10 cellular contexts compared by ENCODE assay signal in the genomic region with DNA sequence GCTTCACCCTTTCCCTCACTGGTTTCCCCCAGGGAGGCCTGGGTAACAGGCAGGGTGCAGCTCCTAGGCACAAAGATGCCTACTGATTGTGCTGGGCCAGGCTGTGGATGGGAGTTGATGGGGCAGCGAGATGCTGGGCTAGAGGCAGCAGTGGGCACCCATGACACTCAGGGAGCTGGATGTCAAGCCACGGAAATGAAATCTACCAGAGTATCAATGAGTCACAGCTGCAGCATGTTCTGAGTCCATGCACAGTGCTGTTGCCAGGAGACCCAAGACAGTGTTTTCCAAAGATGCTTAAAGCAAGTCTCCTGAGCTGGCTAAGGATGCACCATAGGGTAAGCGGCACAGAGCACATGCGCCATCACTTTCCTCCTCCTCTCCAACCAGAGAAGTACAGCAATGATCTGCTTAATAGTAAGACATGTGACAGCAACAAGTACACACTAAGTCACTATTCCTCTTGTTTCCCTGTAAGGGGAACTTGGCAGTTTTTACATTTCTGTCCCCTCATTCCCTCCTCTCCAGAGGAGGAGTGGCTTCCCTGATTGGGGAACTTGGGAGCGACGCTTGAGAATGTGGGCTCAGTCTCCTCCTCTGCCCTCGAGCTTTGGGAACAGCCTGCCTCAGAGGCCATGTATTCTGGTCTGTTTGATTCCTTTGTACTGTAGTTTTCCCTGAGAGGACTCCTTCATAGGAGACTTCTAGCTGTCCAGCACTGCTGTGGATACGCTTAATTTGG. TPM values are rescaled to one million over a fixed set of nuclear protein-coding genes. Genes with fewer than 3 reads are reported as not detected.
A peak's percentile ranks its signal among the peaks of the same experiment; 100 is the strongest.
DNase-seq lines count a peak whose midpoint lies in the region; ATAC-seq and TF ChIP-seq lines count a peak whose summit lies in the region.
"Had no signal": no experiment of that assay in that cellular context is flagged by ENCODE, and none has a peak within 500 bp of the region (broad histone marks: within the 10 kb centered on the region; RNA-seq: fewer than 3 reads in every experiment).

No MANE protein-coding gene starts in this region.

- peaks cover 0 to 4% (median 0%) of the 10 kb centered on the region in 3 donors for H3K9me3 Mint-ChIP-seq in IgD-negative memory B cell
- peaks cover 0 to 1% of the 10 kb centered on the region in 2 donors for H3K9me3 Mint-ChIP-seq in effector memory CD8-positive, alpha-beta T cell
- H3K9me3 Mint-ChIP-seq in natural killer cell treated with Interleukin-12 subunit alpha and Interleukin-12 subunit beta and Interleukin-15 and Interleukin-18, amount 100 ng/mL, for 72 hours = no peaks in the 10 kb centered on the region

- no peaks in the 10 kb centered on the region for H3K27me3 Mint-ChIP-seq in IgD-negative memory B cell
- H3K27me3 Mint-ChIP-seq in effector memory CD8-positive, alpha-beta T cell = no peaks in the 10 kb centered on the region
- no peaks in the 10 kb centered on the region for H3K27me3 Mint-ChIP-seq in natural killer cell treated with Interleukin-12 subunit alpha and Interleukin-12 subunit beta and Interleukin-15 and Interleukin-18, amount 100 ng/mL, for 72 hours

- ATAC-seq in effector memory CD8-positive, alpha-beta T cell (replicated peaks) = no peak
- ATAC-seq in natural killer cell treated with Interleukin-12 subunit alpha and Interleukin-12 subunit beta and Interleukin-15 and Interleukin-18, amount 100 ng/mL, for 72 hours = peak in 1 of 2 donors; percentile 63
- ATAC-seq in GM18909 (IDR thresholded peaks at IDR 0.05; ENCODE audit: poor library complexity, unreplicated experiment) (no peak), HG03196 (IDR thresholded peaks at IDR 0.05; ENCODE audit: unreplicated experiment) (no peak)

- H3K36me3 Mint-ChIP-seq in IgD-negative memory B cell = peaks cover 3% of the 10 kb centered on the region
- peaks cover 8% of the 10 kb centered on the region for H3K36me3 Mint-ChIP-seq in effector memory CD8-positive, alpha-beta T cell (ENCODE audit: insufficient read depth)
- H3K36me3 Mint-ChIP-seq in natural killer cell treated with Interleukin-12 subunit alpha and Interleukin-12 subunit beta and Interleukin-15 and Interleukin-18, amount 100 ng/mL, for 72 hours = no peaks in the 10 kb centered on the region

- no peaks in the 10 kb centered on the region for H3K36me3 ChIP-seq in BE2C
- no peaks in the 10 kb centered on the region for H3K36me3 ChIP-seq in H7 (replicated peaks; ENCODE audit: control insufficient read depth, insufficient read depth, low read length)
- H3K36me3 ChIP-seq: spleen, tibial nerve had no signal

- H3K4me3 Mint-ChIP-seq in IgD-negative memory B cell = peak overlapping the region in 1 of 4 donors; percentile 5
- H3K4me3 Mint-ChIP-seq in effector memory CD8-positive, alpha-beta T cell = no peak overlapping the region
- no peak overlapping the region for H3K4me3 Mint-ChIP-seq in natural killer cell treated with Interleukin-12 subunit alpha and Interleukin-12 subunit beta and Interleukin-15 and Interleukin-18, amount 100 ng/mL, for 72 hours

- no peaks in the 10 kb centered on the region; the same call in 1 of the 2 replicates for H3K9me3 ChIP-seq in BE2C
- H3K9me3 ChIP-seq: spleen, tibial nerve had no signal

- H3K4me3 ChIP-seq in BE2C (ENCODE audit: low read depth, low read length) (no peak overlapping the region), H7 (ENCODE audit: insufficient read depth, low read depth, low read length) (no peak overlapping the region)
- H3K4me3 ChIP-seq: spleen, tibial nerve had no signal

- DNase-seq in BE2C (peak; percentile 22), ureter (ENCODE audit: low spot score) (no peak), H7 (no peak)
- DNase-seq in effector memory CD8-positive, alpha-beta T cell = no peak
- DNase-seq in natural killer cell treated with Interleukin-12 subunit alpha and Interleukin-12 subunit beta and Interleukin-15 and Interleukin-18, amount 100 ng/mL, for 72 hours (ENCODE audit: low spot score) = no peak
- DNase-seq: spleen had no signal

- H3K27ac Mint-ChIP-seq in IgD-negative memory B cell = peak overlapping the region in 2 of 3 donors; percentile 91 to 95
- peak overlapping the region; percentile 87 to 98 for H3K27ac Mint-ChIP-seq in effector memory CD8-positive, alpha-beta T cell
- H3K27ac Mint-ChIP-seq in natural killer cell treated with Interleukin-12 subunit alpha and Interleukin-12 subunit beta and Interleukin-15 and Interleukin-18, amount 100 ng/mL, for 72 hours = peak overlapping the region; percentile 83 to 91

- H3K4me1 Mint-ChIP-seq in IgD-negative memory B cell = peaks cover 34 to 41% (median 34%) of the 10 kb centered on the region in 3 donors
- H3K4me1 Mint-ChIP-seq in effector memory CD8-positive, alpha-beta T cell (ENCODE audit: low read depth in 2 of 2) = peaks cover 44 to 66% of the 10 kb centered on the region in 2 donors
- H3K4me1 Mint-ChIP-seq in natural killer cell treated with Interleukin-12 subunit alpha and Interleukin-12 subunit beta and Interleukin-15 and Interleukin-18, amount 100 ng/mL, for 72 hours (ENCODE audit: low read depth in 2 of 2) = peaks cover 30 to 49% of the 10 kb centered on the region in 2 donors

- TF ChIP-seq CTCF in BE2C (IDR thresholded peaks at IDR 0.05; ENCODE audit: low read depth, low read length) = no peak

- H3K4me1 ChIP-seq in BE2C = peaks cover 6% of the 10 kb centered on the region

- no peaks in the 10 kb centered on the region for H3K27me3 ChIP-seq in BE2C
- H3K27me3 ChIP-seq in H7 (ENCODE audit: control insufficient read depth, insufficient read depth, low read length) = no peaks in the 10 kb centered on the region
- H3K27me3 ChIP-seq: spleen, tibial nerve had no signal

RNA-seq across cellular contexts. Expression of a gene that starts 57.2 kb away (rescaled TPM):
- 131 TPM for polyA plus RNA-seq in BE2C (2012; ENCODE audit: insufficient read depth, insufficient read length, low read depth)
- 68.3 TPM for polyA plus RNA-seq in IgD-negative memory B cell
- 10 to 100 TPM; 36.0 to 40.1 TPM for total RNA-seq in natural killer cell treated with Interleukin-12 subunit alpha and Interleukin-12 subunit beta and Interleukin-15 and Interleukin-18, amount 100 ng/mL, for 72 hours
- 95.3 TPM for total RNA-seq in ureter
- total RNA-seq in H7 (2014; rRNA removed; shearing (Covaris generic)) = 19.5 and 26.2 TPM in 2 replicates
